Comparison of ENCODE assay signal across 8 cellular contexts in the genomic region with DNA sequence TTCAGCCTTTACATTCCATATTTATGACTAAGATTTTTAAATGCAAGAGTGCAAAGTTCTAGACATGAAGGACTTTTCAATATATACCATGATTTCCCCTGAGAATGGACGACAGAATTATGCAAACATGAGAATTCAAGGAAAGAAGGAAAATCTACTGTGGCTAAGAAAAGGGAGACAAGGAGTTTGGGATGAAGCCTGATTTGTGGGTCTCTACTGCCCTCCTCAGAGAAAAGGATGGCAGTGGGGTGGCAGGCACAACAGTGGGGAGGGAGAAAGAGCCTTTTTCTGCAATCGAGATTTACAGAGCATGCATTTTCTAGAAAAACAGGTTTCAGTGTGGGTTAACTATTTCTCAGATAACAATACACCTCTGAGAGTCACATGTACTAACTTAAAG.
DNase-seq lines count a peak whose midpoint lies in the region; ATAC-seq and TF ChIP-seq lines count a peak whose summit lies in the region.

No MANE protein-coding gene starts in this region.

- CTCF ChIA-PET in CD8-positive, alpha-beta T cell (lab: Charles Lee), result no interaction called here

- no peak for ATAC-seq in CD8-positive, alpha-beta T cell
- ATAC-seq in GM21526 (IDR thresholded peaks at IDR 0.05; ENCODE audit: low FRiP score, unreplicated experiment) (no peak), GM21619 (IDR thresholded peaks at IDR 0.05; ENCODE audit: unreplicated experiment) (no peak)

- no peaks in the 10 kb centered on the region for H3K9me3 ChIP-seq in CD8-positive, alpha-beta T cell (ENCODE audit: low read length)

- H3K9me3 Mint-ChIP-seq in nephron, result no peaks in the 10 kb centered on the region
- peaks cover 4% of the 10 kb centered on the region for H3K9me3 Mint-ChIP-seq in CD8-positive, alpha-beta T cell

- H3K27me3 Mint-ChIP-seq in nephron (ENCODE audit: low read depth), result no peaks in the 10 kb centered on the region
- no peaks in the 10 kb centered on the region for H3K27me3 Mint-ChIP-seq in CD8-positive, alpha-beta T cell (ENCODE audit: low read depth)

- no peaks in the 10 kb centered on the region for H3K36me3 Mint-ChIP-seq in nephron (ENCODE audit: low read depth)
- H3K36me3 Mint-ChIP-seq in CD8-positive, alpha-beta T cell, result no peaks in the 10 kb centered on the region

- H3K27ac ChIP-seq in CD8-positive, alpha-beta T cell (ENCODE audit: low read depth, low read length), result no peak overlapping the region

- intact Hi-C loops in CD8-positive, alpha-beta T cell (cut with DNase I, micrococcal nuclease), result no loop called here

- POLR2A ChIA-PET in CD8-positive, alpha-beta T cell (lab: Charles Lee), result no interaction called here

- TF ChIP-seq CTCF in nephron (IDR thresholded peaks at IDR 0.05; ENCODE audit: unreplicated experiment in 3 of 3), result peak; percentile 66 to 77 (median 72)
- TF ChIP-seq CTCF in CD8-positive, alpha-beta T cell (IDR thresholded peaks at IDR 0.05), result no peak

- H3K4me1 ChIP-seq in CD8-positive, alpha-beta T cell (ENCODE audit: insufficient read depth, low read length), result no peaks in the 10 kb centered on the region

- peak; percentile 32 for DNase-seq in ELF-1 (ENCODE audit: low read depth, low spot score)
- DNase-seq in NCI-H345 (lab: John Stamatoyannopoulos, UW), result peak; percentile 61
- DNase-seq in dedifferentiated amniotic fluid mesenchymal stem cell (ENCODE audit: extremely low spot score), result peak; percentile 50
- no peak for DNase-seq in stimulated activated CD4-positive, alpha-beta T cell treated with anti-CD3 and anti-CD28 coated beads, Interleukin-2, amount 100 ng/mL, for 24 hours
- no peak for DNase-seq in CD8-positive, alpha-beta T cell

- no peak overlapping the region for H3K4me3 ChIP-seq in CD8-positive, alpha-beta T cell (ENCODE audit: low read depth, low read length)

- peaks cover 33% of the 10 kb centered on the region for H3K4me1 Mint-ChIP-seq in nephron
- no peaks in the 10 kb centered on the region for H3K4me1 Mint-ChIP-seq in CD8-positive, alpha-beta T cell (ENCODE audit: low read depth)

- H3K36me3 ChIP-seq in CD8-positive, alpha-beta T cell (ENCODE audit: insufficient read depth, low read length), result no peaks in the 10 kb centered on the region

- peak overlapping the region; percentile 24 to 57 (median 30) for H3K27ac Mint-ChIP-seq in nephron
- H3K27ac Mint-ChIP-seq in CD8-positive, alpha-beta T cell, result no peak overlapping the region

- no peak overlapping the region for H3K4me3 Mint-ChIP-seq in nephron
- H3K4me3 Mint-ChIP-seq in CD8-positive, alpha-beta T cell, result no peak overlapping the region

- no peaks in the 10 kb centered on the region for H3K27me3 ChIP-seq in CD8-positive, alpha-beta T cell (ENCODE audit: insufficient read depth, low read length)

Comparison
In these comparisons a context has a peak if more than half of its experiments do, and no peak if none do; other contexts are left out.
1. DNase-seq: peak in ELF-1 (single experiment), NCI-H345 (single experiment) and dedifferentiated amniotic fluid mesenchymal stem cell (single experiment); none in stimulated activated CD4-positive, alpha-beta T cell treated with anti-CD3 and anti-CD28 coated beads, Interleukin-2, amount 100 ng/mL, for 24 hours (0 of 2) and CD8-positive, alpha-beta T cell (0 of 7).